ENCODE assay signal across 11 cellular contexts in genomic region chr9:93345630-93346239, GRCh38.
A peak's percentile ranks its signal among the peaks of the same experiment; 100 is the strongest.
DNase-seq lines count a peak whose midpoint lies in the region; ATAC-seq, FAIRE-seq and TF ChIP-seq lines count a peak whose summit lies in the region.
"Had no signal": no experiment of that assay in that cellular context is flagged by ENCODE, and none has a peak within 500 bp of the region (broad histone marks: within the 10 kb centered on the region; RNA-seq: fewer than 3 reads in every experiment).

No MANE protein-coding gene starts in this region.

- no peak for TF ChIP-seq EP300 in HepG2 (IDR thresholded peaks at IDR 0.05; ENCODE audit: low read depth in 2 of 2, low read length in 2 of 2)
- TF ChIP-seq EP300 in HepG2 (CRISPR knock-in tag; IDR thresholded peaks at IDR 0.05; ENCODE audit: borderline replicate concordance) = no peak

- no peaks in the 10 kb centered on the region for H3K4me1 ChIP-seq in colonic mucosa
- peaks cover 10% of the 10 kb centered on the region; the same call in 1 of the 2 replicates for H3K4me1 ChIP-seq in HepG2 (ENCODE audit: insufficient read depth, low read length)

- H3K27ac ChIP-seq in colonic mucosa (no peak overlapping the region), HepG2 (ENCODE audit: extremely low read length, insufficient read depth, low read length) (no peak overlapping the region), WERI-Rb-1 (no peak overlapping the region)
- H3K27ac ChIP-seq: KMS-11 had no signal

- TF ChIP-seq CTCF in colonic mucosa (IDR thresholded peaks at IDR 0.05) = no peak
- no peak for TF ChIP-seq CTCF in HepG2 (CRISPR knock-in tag; IDR thresholded peaks at IDR 0.05)
- TF ChIP-seq CTCF in WERI-Rb-1 (IDR thresholded peaks at IDR 0.05; ENCODE audit: low read depth, low read length) = no peak

- TF ChIP-seq POLR2A in HepG2 (IDR thresholded peaks at IDR 0.05; ENCODE audit: insufficient read depth in 1 of 2, low read depth in 2 of 2, low read length in 2 of 2) = no peak

- H3K9me3 ChIP-seq in colonic mucosa (no peaks in the 10 kb centered on the region), HepG2 (ENCODE audit: low read length) (no peaks in the 10 kb centered on the region), WERI-Rb-1 (ENCODE audit: severe bottlenecking) (peaks cover 4% of the 10 kb centered on the region)

- 85% methylated on average over 13 of the region's 21 CpGs for WGBS in HepG2 (ENCODE audit: low lambda C conversion rate)

- no peaks in the 10 kb centered on the region for H3K79me2 ChIP-seq in HepG2 (ENCODE audit: insufficient read depth, low read length)

- DNase-seq in H7 (peak; percentile 49), colonic mucosa (no peak), HepG2 (ENCODE audit: low spot score) (no peak), skeletal muscle cell (ENCODE audit: low read depth) (no peak), NK-92 (lab: John Stamatoyannopoulos, UW; ENCODE audit: unreplicated experiment) (no peak), cortex of kidney (lab: John Stamatoyannopoulos, UW) (no peak), WERI-Rb-1 (no peak)
- no peak for DNase-seq in activated CD4-positive, CD25-positive, alpha-beta regulatory T cell treated with anti-CD3 and anti-CD28 coated beads, Interleukin-2, amount 50 U/mL, for 72 hours
- DNase-seq: NCI-H69, T-helper 2 cell had no signal

- TF ChIP-seq RAD21 in HepG2 (CRISPR knock-in tag; IDR thresholded peaks at IDR 0.05) = no peak

- CTCF ChIA-PET in HepG2 (lab: Yijun Ruan, JAX; ENCODE audit: low intra/inter-chr PET ratio, low total read pairs) = no interaction called here

- no peak overlapping the region for H2AFZ ChIP-seq in HepG2 (ENCODE audit: low read length)

- H3K27me3 ChIP-seq in H7 (ENCODE audit: control insufficient read depth, insufficient read depth, low read length) (peaks cover 1% of the 10 kb centered on the region; the same call in 1 of the 2 replicates), colonic mucosa (peaks cover 11% of the 10 kb centered on the region), HepG2 (ENCODE audit: control insufficient read depth in 1 of 2, insufficient read depth in 2 of 2, low read length in 2 of 2) (peaks cover 0 to 12% of the 10 kb centered on the region in 2 experiments; a peak in 2 of 5 replicates), WERI-Rb-1 (ENCODE audit: insufficient read depth, low read depth, severe bottlenecking) (no peaks in the 10 kb centered on the region)

- POLR2A ChIA-PET in HepG2 (lab: Yijun Ruan, JAX) = no interaction called here

- H3K9ac ChIP-seq in colonic mucosa (ENCODE audit: low read depth in 2 of 2, low read length in 2 of 2) (no peak overlapping the region), HepG2 (ENCODE audit: insufficient read depth, low read depth, low read length) (no peak overlapping the region)
- H3K9ac ChIP-seq: KMS-11 had no signal

- no peaks in the 10 kb centered on the region; the same call in 1 of the 2 replicates for H3K36me3 ChIP-seq in H7 (replicated peaks; ENCODE audit: control insufficient read depth, insufficient read depth, low read length)
- no peaks in the 10 kb centered on the region for H3K36me3 ChIP-seq in colonic mucosa
- H3K36me3 ChIP-seq in HepG2 (replicated peaks in 1 of 2; ENCODE audit: control insufficient read depth in 1 of 2, insufficient read depth in 2 of 2, low read length in 2 of 2) = no peaks in the 10 kb centered on the region
- no peaks in the 10 kb centered on the region for H3K36me3 ChIP-seq in WERI-Rb-1

- peak; percentile 39; the same call in 2 of the 3 replicates for ATAC-seq in HepG2

- peak overlapping the region; percentile 51 for H3K4me3 ChIP-seq in H7 (ENCODE audit: insufficient read depth, low read depth, low read length)
- peak overlapping the region; percentile 28 for H3K4me3 ChIP-seq in colonic mucosa
- H3K4me3 ChIP-seq in HepG2 (replicated peaks in 1 of 3; ENCODE audit: insufficient read depth in 1 of 3, low read depth in 2 of 3, low read length in 3 of 3) = no peak overlapping the region
- H3K4me3 ChIP-seq in skeletal muscle cell (ENCODE audit: low read depth, low read length) = peak overlapping the region; percentile 32
- H3K4me3 ChIP-seq in WERI-Rb-1 (ENCODE audit: low read depth, low read length) = no peak overlapping the region

- intact Hi-C loops in colonic mucosa (cut with DNase I) = no loop called here
- intact Hi-C loops in HepG2 (cut with micrococcal nuclease; ENCODE audit: unreplicated experiment) = no loop called here

- H4K20me1 ChIP-seq in HepG2 (ENCODE audit: insufficient read depth, low read length) = no peaks in the 10 kb centered on the region

- BruUV-seq in HepG2 (replicated peaks; lab: Mats Ljungman, UMichigan) = no TSS peak

- no peak overlapping the region for H3K4me2 ChIP-seq in HepG2 (ENCODE audit: low read depth, low read length)
- H3K4me2 ChIP-seq: KMS-11 had no signal

- no peak for FAIRE-seq in HepG2 (lab: Jason Lieb, UNC)

- in situ Hi-C loops in HepG2 (cut with HindIII; ENCODE audit: extremely low pct_ligation_motif_present, low pct_unique_long_range_greater_than_20kb) = no loop called here

TF ChIP-seq in HepG2, 621 proteins besides CTCF, POLR2A, EP300 and RAD21:
- TF ChIP-seq MAX (IDR thresholded peaks at IDR 0.05) (no peak), ZMYM2 (CRISPR knock-in tag; IDR thresholded peaks at IDR 0.05) (no peak), MLX (CRISPR knock-in tag; IDR thresholded peaks at IDR 0.05) (no peak), NFE2L2 (IDR thresholded peaks at IDR 0.05; ENCODE audit: low read length) (no peak), ZNF616 (CRISPR knock-in tag; IDR thresholded peaks at IDR 0.05; ENCODE audit: low read depth) (no peak)
- TF ChIP-seq, protein P1, sequence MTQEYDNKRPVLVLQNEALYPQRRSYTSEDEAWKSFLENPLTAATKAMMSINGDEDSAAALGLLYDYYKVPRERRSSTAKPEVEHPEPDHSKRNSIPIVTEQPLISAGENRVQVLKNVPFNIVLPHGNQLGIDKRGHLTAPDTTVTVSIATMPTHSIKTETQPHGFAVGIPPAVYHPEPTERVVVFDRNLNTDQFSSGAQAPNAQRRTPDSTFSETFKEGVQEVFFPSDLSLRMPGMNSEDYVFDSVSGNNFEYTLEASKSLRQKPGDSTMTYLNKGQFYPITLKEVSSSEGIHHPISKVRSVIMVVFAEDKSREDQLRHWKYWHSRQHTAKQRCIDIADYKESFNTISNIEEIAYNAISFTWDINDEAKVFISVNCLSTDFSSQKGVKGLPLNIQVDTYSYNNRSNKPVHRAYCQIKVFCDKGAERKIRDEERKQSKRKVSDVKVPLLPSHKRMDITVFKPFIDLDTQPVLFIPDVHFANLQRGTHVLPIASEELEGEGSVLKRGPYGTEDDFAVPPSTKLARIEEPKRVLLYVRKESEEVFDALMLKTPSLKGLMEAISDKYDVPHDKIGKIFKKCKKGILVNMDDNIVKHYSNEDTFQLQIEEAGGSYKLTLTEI (CRISPR knock-in tag; conservative IDR thresholded peaks at IDR 0.05) = no peak

Comparison
In these comparisons a context has a peak if more than half of its experiments do, and no peak if none do; other contexts are left out.
1. H3K4me3 ChIP-seq: peak in H7 (single experiment), colonic mucosa (single experiment) and skeletal muscle cell (single experiment); none in HepG2 (0 of 3) and WERI-Rb-1 (single experiment).